ENCODE assay signal across 28 cellular contexts in the genomic region with DNA sequence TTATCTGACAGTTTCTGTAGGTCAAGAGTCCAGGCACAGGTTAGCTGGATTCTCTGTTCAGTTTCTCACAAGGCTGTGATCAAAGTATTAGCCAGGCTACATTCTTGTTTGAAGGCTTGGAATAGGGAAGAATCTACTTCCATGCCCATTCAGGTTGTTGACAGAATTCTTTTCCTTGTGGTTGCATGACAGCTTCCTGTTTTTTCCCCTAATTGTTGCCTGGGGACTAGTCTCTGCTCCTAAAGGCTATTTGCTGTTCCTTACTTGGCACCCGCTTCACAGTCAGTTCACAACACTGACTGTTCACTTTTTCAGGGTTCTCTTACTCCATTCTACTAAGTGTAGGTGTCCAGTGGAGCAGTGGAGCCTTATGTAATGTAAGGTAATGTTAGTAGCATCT.
"Had no signal": no experiment of that assay in that cellular context is flagged by ENCODE, and none has a peak within 500 bp of the region (broad histone marks: within the 10 kb centered on the region; RNA-seq: fewer than 3 reads in every experiment).

No MANE protein-coding gene starts in this region.

- ATAC-seq: activated naive CD8-positive, alpha-beta T cell treated with anti-CD3 and anti-CD28 coated beads, Interleukin-2, amount 50 U/mL, for 24 hours; activated T-helper 17 cell treated with anti-CD3 and anti-CD28 coated beads, Interleukin-2, amount 50 U/mL, for 72 hours; natural killer cell treated with Interleukin-12 subunit alpha and Interleukin-12 subunit beta and Interleukin-15 and Interleukin-18, amount 100 ng/mL, for 72 hours; right lobe of liver; stimulated activated memory B cell treated with anti-CD40 and anti-IgM and Interleukin-4, amounts not matched to agents 10 μg/mL and 1 μg/mL and 100 μg/mL, for 72 hours; stimulated activated naive CD8-positive, alpha-beta T cell treated with anti-CD3 and anti-CD28 coated beads, Interleukin-15, amount 100 ng/mL, for 72 hours had no signal

- H3K27ac ChIP-seq: epithelial cell of prostate, esophagus squamous epithelium, left ventricle myocardium inferior, right lobe of liver, skin epidermis, vagina had no signal

- H3K36me3 Mint-ChIP-seq: natural killer cell treated with Interleukin-12 subunit alpha and Interleukin-12 subunit beta and Interleukin-15 and Interleukin-18, amount 100 ng/mL, for 72 hours; stimulated activated memory B cell treated with anti-CD40 and anti-IgM and Interleukin-4, amounts not matched to agents 10 μg/mL and 1 μg/mL and 100 μg/mL, for 72 hours; type B pancreatic cell had no signal

- H3K4me1 Mint-ChIP-seq: activated CD4-positive, alpha-beta memory T cell treated with anti-CD3 and anti-CD28 coated beads, Interleukin-2, amount 10 ng/mL, durations not matched to agents 7 days and 5 days; activated CD4-positive, alpha-beta T cell treated with anti-CD3 and anti-CD28 coated beads, Interleukin-2, amount 10 ng/mL, durations not matched to agents 24 days and 14 days; activated naive CD4-positive, alpha-beta T cell treated with anti-CD3 and anti-CD28 coated beads, Interleukin-2, amount 50 U/mL, for 24 hours; activated naive CD8-positive, alpha-beta T cell treated with anti-CD3 and anti-CD28 coated beads, Interleukin-2, amount 50 U/mL, for 24 hours; activated T-helper 17 cell treated with anti-CD3 and anti-CD28 coated beads, Interleukin-2, amount 50 U/mL, for 72 hours; stimulated activated memory B cell treated with anti-CD40 and anti-IgM and Interleukin-4, amounts not matched to agents 10 μg/mL and 1 μg/mL and 100 μg/mL, for 72 hours; stimulated activated naive CD8-positive, alpha-beta T cell treated with anti-CD3 and anti-CD28 coated beads, Interleukin-15, amount 100 ng/mL, for 72 hours had no signal

- H3K36me3 ChIP-seq: esophagus squamous epithelium, left ventricle myocardium inferior, right lobe of liver, vagina had no signal

- H3K4me3 ChIP-seq: esophagus squamous epithelium, left ventricle myocardium inferior, lung, right lobe of liver, skin epidermis, vagina had no signal

- H3K9me3 ChIP-seq: esophagus squamous epithelium, right lobe of liver, vagina had no signal

- DNase-seq: activated CD4-positive, alpha-beta memory T cell treated with anti-CD3 and anti-CD28 coated beads, Interleukin-2, amount 10 ng/mL, durations not matched to agents 7 days and 5 days; activated CD4-positive, alpha-beta T cell treated with anti-CD3 and anti-CD28 coated beads, Interleukin-2, amount 10 ng/mL, durations not matched to agents 24 days and 14 days; activated CD4-positive, CD25-positive, alpha-beta regulatory T cell treated with anti-CD3 and anti-CD28 coated beads, Interleukin-2, amount 50 U/mL, for 72 hours; activated CD8-positive, alpha-beta memory T cell treated with anti-CD3 and anti-CD28 coated beads, Interleukin-2, amount 50 U/mL, for 48 hours; activated naive CD8-positive, alpha-beta T cell treated with anti-CD3 and anti-CD28 coated beads, Interleukin-2, amount 50 U/mL, for 24 hours; activated T-cell treated with anti-CD3 and anti-CD28 coated beads, Interleukin-2, amount 50 U/mL, for 24 hours; amygdala; effector CD8-positive, alpha-beta T cell; esophagus squamous epithelium; glutamatergic neuron; left ventricle myocardium inferior; mesendoderm; right lobe of liver; stimulated activated CD4-positive, alpha-beta T cell treated with anti-CD3 and anti-CD28 coated beads, Interleukin-12 subunit alpha, Interleukin-12 subunit beta, amount 100 ng/mL, for 4 hours; stimulated activated CD4-positive, alpha-beta T cell treated with anti-CD3 and anti-CD28 coated beads, Interleukin-4, amount 100 ng/mL, for 24 hours; stimulated activated naive CD8-positive, alpha-beta T cell treated with anti-CD3 and anti-CD28 coated beads, Interleukin-15, amount 100 ng/mL, for 72 hours; substantia nigra; T-helper 9 cell had no signal

- H3K4me3 Mint-ChIP-seq: activated CD4-positive, alpha-beta memory T cell treated with anti-CD3 and anti-CD28 coated beads, Interleukin-2, amount 10 ng/mL, durations not matched to agents 7 days and 5 days; activated CD4-positive, alpha-beta T cell treated with anti-CD3 and anti-CD28 coated beads, Interleukin-2, amount 10 ng/mL, durations not matched to agents 24 days and 14 days; activated naive CD4-positive, alpha-beta T cell treated with anti-CD3 and anti-CD28 coated beads, Interleukin-2, amount 50 U/mL, for 24 hours; activated naive CD8-positive, alpha-beta T cell treated with anti-CD3 and anti-CD28 coated beads, Interleukin-2, amount 50 U/mL, for 24 hours; activated T-cell treated with anti-CD3 and anti-CD28 coated beads, Interleukin-2, amount 50 U/mL, for 24 hours; activated T-helper 17 cell treated with anti-CD3 and anti-CD28 coated beads, Interleukin-2, amount 50 U/mL, for 72 hours; natural killer cell treated with Interleukin-12 subunit alpha and Interleukin-12 subunit beta and Interleukin-15 and Interleukin-18, amount 100 ng/mL, for 72 hours; stimulated activated memory B cell treated with anti-CD40 and anti-IgM and Interleukin-4, amounts not matched to agents 10 μg/mL and 1 μg/mL and 100 μg/mL, for 72 hours; stimulated activated naive CD8-positive, alpha-beta T cell treated with anti-CD3 and anti-CD28 coated beads, Interleukin-15, amount 100 ng/mL, for 72 hours; T-helper 1 cell treated with Interleukin-12 subunit alpha and Interleukin-12 subunit beta and Interleukin-4 antibody, amounts not matched to agents 30 μg/mL and 1 μg/mL, for 36 hours; type B pancreatic cell had no signal

- H3K27ac Mint-ChIP-seq: activated CD4-positive, alpha-beta memory T cell treated with anti-CD3 and anti-CD28 coated beads, Interleukin-2, amount 10 ng/mL, durations not matched to agents 7 days and 5 days; activated CD4-positive, alpha-beta T cell treated with anti-CD3 and anti-CD28 coated beads, Interleukin-2, amount 10 ng/mL, durations not matched to agents 24 days and 14 days; activated naive CD4-positive, alpha-beta T cell treated with anti-CD3 and anti-CD28 coated beads, Interleukin-2, amount 50 U/mL, for 24 hours; activated naive CD8-positive, alpha-beta T cell treated with anti-CD3 and anti-CD28 coated beads, Interleukin-2, amount 50 U/mL, for 24 hours; activated T-cell treated with anti-CD3 and anti-CD28 coated beads, Interleukin-2, amount 50 U/mL, for 24 hours; activated T-helper 17 cell treated with anti-CD3 and anti-CD28 coated beads, Interleukin-2, amount 50 U/mL, for 72 hours; natural killer cell treated with Interleukin-12 subunit alpha and Interleukin-12 subunit beta and Interleukin-15 and Interleukin-18, amount 100 ng/mL, for 72 hours; stimulated activated memory B cell treated with anti-CD40 and anti-IgM and Interleukin-4, amounts not matched to agents 10 μg/mL and 1 μg/mL and 100 μg/mL, for 72 hours; stimulated activated naive CD8-positive, alpha-beta T cell treated with anti-CD3 and anti-CD28 coated beads, Interleukin-15, amount 100 ng/mL, for 72 hours; T-helper 1 cell treated with Interleukin-12 subunit alpha and Interleukin-12 subunit beta and Interleukin-4 antibody, amounts not matched to agents 30 μg/mL and 1 μg/mL, for 36 hours; type B pancreatic cell had no signal

- H3K27me3 ChIP-seq: esophagus squamous epithelium, right lobe of liver, vagina had no signal

- H3K9me3 Mint-ChIP-seq: activated CD4-positive, alpha-beta T cell treated with anti-CD3 and anti-CD28 coated beads, Interleukin-2, amount 10 ng/mL, durations not matched to agents 24 days and 14 days; activated naive CD4-positive, alpha-beta T cell treated with anti-CD3 and anti-CD28 coated beads, Interleukin-2, amount 50 U/mL, for 24 hours; activated T-helper 17 cell treated with anti-CD3 and anti-CD28 coated beads, Interleukin-2, amount 50 U/mL, for 72 hours; T-helper 1 cell treated with Interleukin-12 subunit alpha and Interleukin-12 subunit beta and Interleukin-4 antibody, amounts not matched to agents 30 μg/mL and 1 μg/mL, for 36 hours; type B pancreatic cell had no signal

- H3K4me1 ChIP-seq: esophagus squamous epithelium, right lobe of liver, vagina had no signal
